In the genomic region with DNA sequence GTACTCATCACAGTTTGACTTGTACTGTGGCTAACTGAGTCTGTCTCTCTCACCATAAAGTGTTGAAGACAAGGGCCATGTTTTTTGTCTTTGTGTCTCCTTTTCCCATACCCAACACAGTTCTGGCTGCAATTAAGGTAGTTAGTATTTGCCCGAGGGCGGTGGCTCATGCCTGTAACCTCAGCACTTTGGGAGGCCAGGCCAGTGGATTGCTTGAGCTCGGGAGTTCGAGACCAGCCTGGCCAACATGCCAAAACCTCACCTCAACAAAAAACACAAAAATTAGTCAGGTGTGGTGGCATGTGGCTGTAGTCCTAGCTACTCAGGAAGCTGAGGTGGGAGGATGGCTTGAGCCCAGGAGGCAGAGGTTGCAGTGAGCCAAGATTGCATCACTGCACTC, we compare ENCODE assay signal across 15 cellular contexts. TPM values are rescaled to one million over a fixed set of nuclear protein-coding genes. Genes with fewer than 3 reads are reported as not detected.
DNase-seq lines count a peak whose midpoint lies in the region; ATAC-seq, FAIRE-seq and TF ChIP-seq lines count a peak whose summit lies in the region.
"Had no signal": no experiment of that assay in that cellular context is flagged by ENCODE, and none has a peak within 500 bp of the region (broad histone marks: within the 10 kb centered on the region; RNA-seq: fewer than 3 reads in every experiment).

No MANE protein-coding gene starts in this region.

- no TSS peak for BruUV-seq in K562 (replicated peaks; lab: Mats Ljungman, UMichigan)
- BruUV-seq in HepG2 (replicated peaks; lab: Mats Ljungman, UMichigan), result no TSS peak

- intact Hi-C loops in K562 (cut with micrococcal nuclease), result no loop called here
- intact Hi-C loops in HepG2 (cut with micrococcal nuclease; ENCODE audit: unreplicated experiment), result no loop called here

- H3K4me3 ChIP-seq in K562 (no peak overlapping the region), HepG2 (replicated peaks in 1 of 3; ENCODE audit: insufficient read depth in 1 of 3, low read depth in 2 of 3, low read length in 3 of 3) (no peak overlapping the region), tibial nerve (no peak overlapping the region)
- H3K4me3 ChIP-seq: BLaER1 treated with 17β-estradiol and CSF1 and Interleukin-3, amounts not matched to agents 10 nM and 100 nM; GM12878 had no signal

- H3K9me3 ChIP-seq in K562 (replicated peaks; ENCODE audit: control insufficient read depth, insufficient read depth, low read depth, low read length) (no peaks in the 10 kb centered on the region), HepG2 (ENCODE audit: low read length) (no peaks in the 10 kb centered on the region), tibial nerve (no peaks in the 10 kb centered on the region)
- H3K9me3 ChIP-seq: BLaER1 treated with 17β-estradiol and CSF1 and Interleukin-3, amounts not matched to agents 10 nM and 100 nM had no signal

- H3K4me1 ChIP-seq in K562 (replicated peaks in 1 of 2; ENCODE audit: control insufficient read depth in 2 of 2, insufficient read depth in 2 of 2, low read length in 2 of 2), result peaks cover 0 to 8% of the 10 kb centered on the region in 2 experiments; a peak in 3 of 5 replicates
- peaks cover 37% of the 10 kb centered on the region for H3K4me1 ChIP-seq in HepG2 (ENCODE audit: insufficient read depth, low read length)
- peaks cover 0 to 10% (median 0%) of the 10 kb centered on the region in 4 donors for H3K4me1 ChIP-seq in tibial nerve

- H3K4me2 ChIP-seq in K562 (ENCODE audit: insufficient read depth, low read length), result no peak overlapping the region
- H3K4me2 ChIP-seq in HepG2 (ENCODE audit: low read depth, low read length), result no peak overlapping the region
- H3K4me2 ChIP-seq: BLaER1 treated with 17β-estradiol and CSF1 and Interleukin-3, amounts not matched to agents 10 nM and 100 nM had no signal

- FAIRE-seq in K562 (lab: Jason Lieb, UNC), result no peak
- FAIRE-seq in HepG2 (lab: Jason Lieb, UNC), result no peak
- FAIRE-seq: GM12878, H1 had no signal

- TF ChIP-seq CTCF in K562 (IDR thresholded peaks at IDR 0.05 in 2 of 3, conservative IDR thresholded peaks at IDR 0.05 in 1 of 3; ENCODE audit: insufficient read depth in 2 of 3, low read depth in 1 of 3, low read length in 3 of 3) (no peak), HepG2 (CRISPR knock-in tag; IDR thresholded peaks at IDR 0.05) (no peak), tibial nerve (IDR thresholded peaks at IDR 0.05) (no peak)

- TF ChIP-seq RAD21 in K562 (CRISPR knock-in tag; conservative IDR thresholded peaks at IDR 0.05 in 1 of 2, IDR thresholded peaks at IDR 0.05 in 1 of 2) (no peak), HepG2 (CRISPR knock-in tag; IDR thresholded peaks at IDR 0.05) (no peak)

- in situ Hi-C loops in K562 (cut with MboI) (no loop called here), HepG2 (cut with HindIII; ENCODE audit: extremely low pct_ligation_motif_present, low pct_unique_long_range_greater_than_20kb) (loop anchor here (25.0 kb wide), 1 partner anchor 348 kb away; a partner anchor contains a TSS)

- peak overlapping the region; percentile 19 for H3K27ac Mint-ChIP-seq in activated naive CD8-positive, alpha-beta T cell treated with anti-CD3 and anti-CD28 coated beads, Interleukin-2, amount 10 ng/mL, durations not matched to agents 7 days and 5 days
- H3K27ac Mint-ChIP-seq in activated naive CD8-positive, alpha-beta T cell treated with anti-CD3 and anti-CD28 coated beads, Interleukin-2, amount 50 U/mL, for 24 hours, result no peak overlapping the region
- H3K27ac Mint-ChIP-seq: B cell; CD8-positive, alpha-beta T cell; H9 had no signal

- H3K4me1 Mint-ChIP-seq in activated naive CD8-positive, alpha-beta T cell treated with anti-CD3 and anti-CD28 coated beads, Interleukin-2, amount 10 ng/mL, durations not matched to agents 7 days and 5 days, result peaks cover 18% of the 10 kb centered on the region
- H3K4me1 Mint-ChIP-seq in activated naive CD8-positive, alpha-beta T cell treated with anti-CD3 and anti-CD28 coated beads, Interleukin-2, amount 50 U/mL, for 24 hours, result peaks cover 8% of the 10 kb centered on the region

- H3K27me3 ChIP-seq in K562 (ENCODE audit: control insufficient read depth in 2 of 2, insufficient read depth in 2 of 2, low read length in 2 of 2) (no peaks in the 10 kb centered on the region), HepG2 (ENCODE audit: control insufficient read depth in 1 of 2, insufficient read depth in 2 of 2, low read length in 2 of 2) (peaks cover 0 to 1% of the 10 kb centered on the region in 2 experiments; a peak in 1 of 5 replicates), tibial nerve (no peaks in the 10 kb centered on the region)
- H3K27me3 ChIP-seq: BLaER1 treated with 17β-estradiol and CSF1 and Interleukin-3, amounts not matched to agents 10 nM and 100 nM had no signal

- H3K79me2 ChIP-seq in K562 (ENCODE audit: control insufficient read depth, insufficient read depth, low read length), result no peaks in the 10 kb centered on the region
- no peaks in the 10 kb centered on the region for H3K79me2 ChIP-seq in HepG2 (ENCODE audit: insufficient read depth, low read length)

- H3K27me3 Mint-ChIP-seq in activated naive CD8-positive, alpha-beta T cell treated with anti-CD3 and anti-CD28 coated beads, Interleukin-2, amount 10 ng/mL, durations not matched to agents 7 days and 5 days, result peaks cover 5% of the 10 kb centered on the region
- no peaks in the 10 kb centered on the region for H3K27me3 Mint-ChIP-seq in activated naive CD8-positive, alpha-beta T cell treated with anti-CD3 and anti-CD28 coated beads, Interleukin-2, amount 50 U/mL, for 24 hours
- H3K27me3 Mint-ChIP-seq: B cell had no signal

- H3K36me3 ChIP-seq in K562 (ENCODE audit: control insufficient read depth, insufficient read depth, low read length), result no peaks in the 10 kb centered on the region
- H3K36me3 ChIP-seq in HepG2 (replicated peaks in 1 of 2; ENCODE audit: control insufficient read depth in 1 of 2, insufficient read depth in 2 of 2, low read length in 2 of 2), result no peaks in the 10 kb centered on the region
- no peaks in the 10 kb centered on the region for H3K36me3 ChIP-seq in tibial nerve
- H3K36me3 ChIP-seq: BLaER1 treated with 17β-estradiol and CSF1 and Interleukin-3, amounts not matched to agents 10 nM and 100 nM had no signal

- no peak overlapping the region for H3K4me3 Mint-ChIP-seq in activated naive CD8-positive, alpha-beta T cell treated with anti-CD3 and anti-CD28 coated beads, Interleukin-2, amount 10 ng/mL, durations not matched to agents 7 days and 5 days
- H3K4me3 Mint-ChIP-seq in activated naive CD8-positive, alpha-beta T cell treated with anti-CD3 and anti-CD28 coated beads, Interleukin-2, amount 50 U/mL, for 24 hours, result no peak overlapping the region
- H3K4me3 Mint-ChIP-seq: B cell; CD8-positive, alpha-beta T cell; H9 had no signal

- H3K9ac ChIP-seq in K562 (ENCODE audit: insufficient read depth in 1 of 2, low read depth in 2 of 2, low read length in 2 of 2) (no peak overlapping the region), HepG2 (ENCODE audit: insufficient read depth, low read depth, low read length) (no peak overlapping the region)
- H3K9ac ChIP-seq: BLaER1 treated with 17β-estradiol and CSF1 and Interleukin-3, amounts not matched to agents 10 nM and 100 nM had no signal

- no peak for TF ChIP-seq POLR2A in K562 (conservative IDR thresholded peaks at IDR 0.05)
- TF ChIP-seq POLR2A in HepG2 (IDR thresholded peaks at IDR 0.05; ENCODE audit: insufficient read depth in 1 of 2, low read depth in 2 of 2, low read length in 2 of 2), result no peak
- TF ChIP-seq POLR2A in tibial nerve (IDR thresholded peaks at IDR 0.05), result no peak

- 0 out of 2 replicates have a peak overlapping the region, but pooled peaks have one; percentile 23 for H2AFZ ChIP-seq in K562 (ENCODE audit: low read depth, low read length)
- H2AFZ ChIP-seq in HepG2 (ENCODE audit: low read length), result no peak overlapping the region

- H3K27ac ChIP-seq in K562 (ENCODE audit: extremely low read depth, low read depth, low read length) (no peak overlapping the region), HepG2 (ENCODE audit: extremely low read length, insufficient read depth, low read length) (no peak overlapping the region), tibial nerve (no peak overlapping the region)
- H3K27ac ChIP-seq: BLaER1 treated with 17β-estradiol and CSF1 and Interleukin-3, amounts not matched to agents 10 nM and 100 nM had no signal

- DNase-seq in activated naive CD8-positive, alpha-beta T cell treated with anti-CD3 and anti-CD28 coated beads, Interleukin-2, amount 10 ng/mL, durations not matched to agents 7 days and 5 days, result no peak
- no peak for DNase-seq in activated naive CD8-positive, alpha-beta T cell treated with anti-CD3 and anti-CD28 coated beads, Interleukin-2, amount 50 U/mL, for 24 hours
- no peak for DNase-seq in K562 (ENCODE audit: extremely low read depth in 1 of 4, low spot score in 3 of 4)
- no peak for DNase-seq in HepG2 (ENCODE audit: low spot score)
- no peak for DNase-seq in NCI-H226
- no peak for DNase-seq in tibial nerve (ENCODE audit: low spot score in 2 of 2)
- no peak for DNase-seq in NCI-H1417 (lab: John Stamatoyannopoulos, UW)
- DNase-seq: Calu3; CD8-positive, alpha-beta T cell; DMS79 treated with DMSO at 0.1 percent for 48 hours; H9 had no signal

- no peaks in the 10 kb centered on the region for H3K9me3 Mint-ChIP-seq in activated naive CD8-positive, alpha-beta T cell treated with anti-CD3 and anti-CD28 coated beads, Interleukin-2, amount 10 ng/mL, durations not matched to agents 7 days and 5 days
- H3K9me3 Mint-ChIP-seq in activated naive CD8-positive, alpha-beta T cell treated with anti-CD3 and anti-CD28 coated beads, Interleukin-2, amount 50 U/mL, for 24 hours, result no peaks in the 10 kb centered on the region
- H3K9me3 Mint-ChIP-seq: CD8-positive, alpha-beta T cell; H9 had no signal

- no peak for ATAC-seq in activated naive CD8-positive, alpha-beta T cell treated with anti-CD3 and anti-CD28 coated beads, Interleukin-2, amount 10 ng/mL, durations not matched to agents 7 days and 5 days (ENCODE audit: low read depth)
- no peak for ATAC-seq in activated naive CD8-positive, alpha-beta T cell treated with anti-CD3 and anti-CD28 coated beads, Interleukin-2, amount 50 U/mL, for 24 hours
- ATAC-seq in K562 (no peak), HepG2 (no peak)
- ATAC-seq: CD8-positive, alpha-beta T cell; GM12878 had no signal

- CTCF ChIA-PET in K562 (lab: Yijun Ruan, JAX; ENCODE audit: low intra/inter-chr PET ratio) (no interaction called here), HepG2 (lab: Yijun Ruan, JAX; ENCODE audit: low intra/inter-chr PET ratio, low total read pairs) (no interaction called here)

- no peaks in the 10 kb centered on the region for H3K36me3 Mint-ChIP-seq in activated naive CD8-positive, alpha-beta T cell treated with anti-CD3 and anti-CD28 coated beads, Interleukin-2, amount 10 ng/mL, durations not matched to agents 7 days and 5 days
- no peaks in the 10 kb centered on the region for H3K36me3 Mint-ChIP-seq in activated naive CD8-positive, alpha-beta T cell treated with anti-CD3 and anti-CD28 coated beads, Interleukin-2, amount 50 U/mL, for 24 hours (ENCODE audit: low read depth)
- H3K36me3 Mint-ChIP-seq: CD8-positive, alpha-beta T cell had no signal

- WGBS in K562 (ENCODE audit: insufficient coverage, low coverage, missing lambda C conversion rate), result 37% methylated on average over 4 of the region's 4 CpGs
- 55% methylated on average over 4 of the region's 4 CpGs for WGBS in HepG2 (ENCODE audit: low lambda C conversion rate)
- 93 to 99% methylated on average over 4 of the region's 4 CpGs for WGBS in tibial nerve, 2 donors

- TF ChIP-seq EP300 in K562 (IDR thresholded peaks at IDR 0.05; ENCODE audit: low read length) (no peak), HepG2 (IDR thresholded peaks at IDR 0.05; ENCODE audit: low read depth in 2 of 2, low read length in 2 of 2) (no peak), HepG2 (CRISPR knock-in tag; IDR thresholded peaks at IDR 0.05; ENCODE audit: borderline replicate concordance) (no peak), tibial nerve (IDR thresholded peaks at IDR 0.05) (no peak)

- POLR2A ChIA-PET in activated naive CD8-positive, alpha-beta T cell treated with anti-CD3 and anti-CD28 coated beads, Interleukin-2, amount 10 ng/mL, durations not matched to agents 7 days and 5 days (lab: Charles Lee), result interaction anchor here (0.9 kb wide), 1 partner anchor 29 kb away, joined by 3 read pairs; no protein-coding TSS in a partner anchor
- POLR2A ChIA-PET in K562 (lab: Yijun Ruan, JAX) (interaction anchor here (0.6 to 1.5 kb wide), 2 partner anchors 27 to 38 kb away, joined by 3 to 6 read pairs; no protein-coding TSS in a partner anchor), HepG2 (lab: Yijun Ruan, JAX) (no interaction called here)

- no peaks in the 10 kb centered on the region for H3K9me1 ChIP-seq in K562 (ENCODE audit: control insufficient read depth, insufficient read depth, low read length)

- H4K20me1 ChIP-seq in K562 (replicated peaks; ENCODE audit: control insufficient read depth, insufficient read depth, low read length), result no peaks in the 10 kb centered on the region
- no peaks in the 10 kb centered on the region for H4K20me1 ChIP-seq in HepG2 (ENCODE audit: insufficient read depth, low read length)
- H4K20me1 ChIP-seq: BLaER1 treated with 17β-estradiol and CSF1 and Interleukin-3, amounts not matched to agents 10 nM and 100 nM had no signal

RNA-seq across cellular contexts. Expression of a gene that starts 6.9 kb away (rescaled TPM):
- 10 to 100 TPM; 11.6 to 12.8 TPM for total RNA-seq in activated naive CD8-positive, alpha-beta T cell treated with anti-CD3 and anti-CD28 coated beads, Interleukin-2, amount 10 ng/mL, durations not matched to agents 7 days and 5 days
- 12.0 and 22.8 TPM in 2 replicates for total RNA-seq in K562 (2011; cell fraction: chromatin; rRNA removed; ENCODE audit: low replicate concordance)
- 10.4 and 12.0 TPM in 2 replicates for total RNA-seq in K562 (2011; cell fraction: nucleolus; rRNA removed)
- 8.7 and 9.9 TPM in 2 replicates for total RNA-seq in K562 (2011; cell fraction: nucleoplasm; rRNA removed)
- total RNA-seq in K562 (2014; rRNA removed) (3.3 and 5.9 TPM in 2 replicates), K562 (2014; rRNA removed; fragmentation: Illumina TruSeq; extraction: Trizol) (1.9 and 2.1 TPM in 2 replicates), K562 (2015; rRNA removed; fragmentation: Illumina TruSeq; extraction: Trizol) (1.6 and 1.8 TPM in 2 replicates), K562 (2021) (6.1 and 6.7 TPM in 2 replicates), HepG2 (2016; rRNA removed; fragmentation: Illumina TruSeq; extraction: Trizol) (3.4 and 3.6 TPM in 2 replicates), tibial nerve (10 to 100 TPM; 20.2 to 31.9 (median 22.8) TPM)
- polyA plus RNA-seq in K562 (2011; rRNA removed) (3.1 and 3.3 TPM in 2 replicates), K562 (2014; fragmentation: Illumina TruSeq; extraction: Trizol) (4.0 and 5.0 TPM in 2 replicates), K562 (2014; fragmentation: Nextera tagmentation; extraction: Ambion mirVana) (under 1 TPM; 0.69 to 0.88 TPM), K562 (2014; rRNA removed) (3.3 and 3.4 TPM in 2 replicates), HepG2 (2011; rRNA removed) (4.8 and 4.9 TPM in 2 replicates)
- polyA plus RNA-seq in K562 (2011; cell fraction: cytosol; rRNA removed), result 3.2 and 3.9 TPM in 2 replicates
- 2.2 and 3.3 TPM in 2 replicates for polyA plus RNA-seq in K562 (2011; cell fraction: nucleus; rRNA removed)
- polyA plus RNA-seq in K562 (2012), result 4.8 and 6.5 TPM in 2 replicates
- 3.7 and 6.1 TPM in 2 replicates for polyA minus RNA-seq in K562 (2011; rRNA and poly(A)+ RNA removed)
- polyA minus RNA-seq in K562 (2011; cell fraction: cytosol; rRNA and poly(A)+ RNA removed), result 4.3 and 4.5 TPM in 2 replicates
- polyA minus RNA-seq in K562 (2011; cell fraction: nucleus; rRNA and poly(A)+ RNA removed), result 4.4 and 7.3 TPM in 2 replicates
- total RNA-seq in HepG2 (2016; cell fraction: cytosol; rRNA removed; fragmentation: Illumina TruSeq; extraction: Trizol; ENCODE audit: low read depth), result 2.6 and 3.1 TPM in 2 replicates
- 3.3 and 4.2 TPM in 2 replicates for total RNA-seq in HepG2 (2016; cell fraction: insoluble cytoplasmic fraction; rRNA removed; fragmentation: Illumina TruSeq; extraction: Trizol)
- 6.0 and 7.0 TPM in 2 replicates for total RNA-seq in HepG2 (2016; cell fraction: membrane; rRNA removed; fragmentation: Illumina TruSeq; extraction: Trizol)
- total RNA-seq in HepG2 (2016; cell fraction: nucleus; rRNA removed; fragmentation: Illumina TruSeq; extraction: Trizol), result 3.7 TPM in 2 replicates
- polyA plus RNA-seq in HepG2 (2011; cell fraction: cytosol; rRNA removed), result 3.8 and 4.0 TPM in 2 replicates
- 3.6 and 4.6 TPM in 2 replicates for polyA plus RNA-seq in HepG2 (2011; cell fraction: nucleus; rRNA removed)
- polyA plus RNA-seq in HepG2 (2012), result 7.3 and 11.4 TPM in 2 replicates
- 2.1 and 2.7 TPM in 2 replicates for polyA plus RNA-seq in HepG2 (2016; cell fraction: cytosol; fragmentation: Illumina TruSeq; extraction: Trizol; ENCODE audit: low read depth)
- 3.7 and 4.9 TPM in 2 replicates for polyA plus RNA-seq in HepG2 (2016; cell fraction: insoluble cytoplasmic fraction; fragmentation: Illumina TruSeq; extraction: Trizol; ENCODE audit: low read depth)
- polyA plus RNA-seq in HepG2 (2016; cell fraction: membrane; fragmentation: Illumina TruSeq; extraction: Trizol; ENCODE audit: low read depth), result 6.1 and 6.3 TPM in 2 replicates
- polyA plus RNA-seq in HepG2 (2016; cell fraction: nucleus; fragmentation: Illumina TruSeq; extraction: Trizol; ENCODE audit: insufficient read depth, low read depth), result 4.6 and 4.7 TPM in 2 replicates
- 2.6 and 8.0 TPM in 2 replicates for polyA minus RNA-seq in HepG2 (2011; rRNA and poly(A)+ RNA removed; ENCODE audit: low replicate concordance)
- 3.7 and 5.7 TPM in 2 replicates for polyA minus RNA-seq in HepG2 (2011; cell fraction: cytosol; rRNA and poly(A)+ RNA removed)
- polyA minus RNA-seq in HepG2 (2011; cell fraction: nucleus; rRNA and poly(A)+ RNA removed), result 5.5 and 7.8 TPM in 2 replicates

RNA-seq across cellular contexts. Expression of a gene that starts 44.7 kb away (rescaled TPM):
- total RNA-seq in activated naive CD8-positive, alpha-beta T cell treated with anti-CD3 and anti-CD28 coated beads, Interleukin-2, amount 10 ng/mL, durations not matched to agents 7 days and 5 days, result 10 to 100 TPM; 88.0 to 89.7 TPM
- 50.3 and 59.4 TPM in 2 replicates for total RNA-seq in K562 (2011; cell fraction: chromatin; rRNA removed; ENCODE audit: low replicate concordance)
- total RNA-seq in K562 (2011; cell fraction: nucleolus; rRNA removed), result 56.7 and 62.9 TPM in 2 replicates
- total RNA-seq in K562 (2011; cell fraction: nucleoplasm; rRNA removed), result 57.3 and 84.3 TPM in 2 replicates
- total RNA-seq in K562 (2014; rRNA removed) (116 and 159 TPM in 2 replicates), K562 (2014; rRNA removed; fragmentation: Illumina TruSeq; extraction: Trizol) (149 and 158 TPM in 2 replicates), K562 (2015; rRNA removed; fragmentation: Illumina TruSeq; extraction: Trizol) (145 and 157 TPM in 2 replicates), K562 (2021) (166 and 176 TPM in 2 replicates), HepG2 (2016; rRNA removed; fragmentation: Illumina TruSeq; extraction: Trizol) (106 and 120 TPM in 2 replicates), tibial nerve (100 to 1,000 TPM; 133 to 196 (median 155) TPM)
- polyA plus RNA-seq in K562 (2011; rRNA removed) (96.0 and 147 TPM in 2 replicates), K562 (2014; fragmentation: Illumina TruSeq; extraction: Trizol) (134 and 214 TPM in 2 replicates), K562 (2014; fragmentation: Nextera tagmentation; extraction: Ambion mirVana) (10 to 100 TPM; 25.1 to 35.7 TPM), K562 (2014; rRNA removed) (148 and 197 TPM in 2 replicates), HepG2 (2011; rRNA removed) (39.0 and 48.2 TPM in 2 replicates)
- 49.4 and 88.1 TPM in 2 replicates for polyA plus RNA-seq in K562 (2011; cell fraction: cytosol; rRNA removed)
- polyA plus RNA-seq in K562 (2011; cell fraction: nucleus; rRNA removed), result 23.8 and 27.1 TPM in 2 replicates
- 104 and 127 TPM in 2 replicates for polyA plus RNA-seq in K562 (2012)
- 400 and 439 TPM in 2 replicates for polyA minus RNA-seq in K562 (2011; rRNA and poly(A)+ RNA removed)
- polyA minus RNA-seq in K562 (2011; cell fraction: cytosol; rRNA and poly(A)+ RNA removed), result 74.6 and 128 TPM in 2 replicates
- polyA minus RNA-seq in K562 (2011; cell fraction: nucleus; rRNA and poly(A)+ RNA removed), result 25.2 and 34.9 TPM in 2 replicates
- total RNA-seq in HepG2 (2016; cell fraction: cytosol; rRNA removed; fragmentation: Illumina TruSeq; extraction: Trizol; ENCODE audit: low read depth), result 19.3 and 24.2 TPM in 2 replicates
- total RNA-seq in HepG2 (2016; cell fraction: insoluble cytoplasmic fraction; rRNA removed; fragmentation: Illumina TruSeq; extraction: Trizol), result 113 and 116 TPM in 2 replicates
- 40.0 and 43.5 TPM in 2 replicates for total RNA-seq in HepG2 (2016; cell fraction: membrane; rRNA removed; fragmentation: Illumina TruSeq; extraction: Trizol)
- 72.2 and 76.5 TPM in 2 replicates for total RNA-seq in HepG2 (2016; cell fraction: nucleus; rRNA removed; fragmentation: Illumina TruSeq; extraction: Trizol)
- 33.3 and 40.9 TPM in 2 replicates for polyA plus RNA-seq in HepG2 (2011; cell fraction: cytosol; rRNA removed)
- 28.6 and 31.9 TPM in 2 replicates for polyA plus RNA-seq in HepG2 (2011; cell fraction: nucleus; rRNA removed)
- polyA plus RNA-seq in HepG2 (2012), result 98.5 and 102 TPM in 2 replicates
- 18.0 and 27.8 TPM in 2 replicates for polyA plus RNA-seq in HepG2 (2016; cell fraction: cytosol; fragmentation: Illumina TruSeq; extraction: Trizol; ENCODE audit: low read depth)
- polyA plus RNA-seq in HepG2 (2016; cell fraction: insoluble cytoplasmic fraction; fragmentation: Illumina TruSeq; extraction: Trizol; ENCODE audit: low read depth), result 113 and 118 TPM in 2 replicates
- polyA plus RNA-seq in HepG2 (2016; cell fraction: membrane; fragmentation: Illumina TruSeq; extraction: Trizol; ENCODE audit: low read depth), result 28.6 and 39.1 TPM in 2 replicates
- 112 and 122 TPM in 2 replicates for polyA plus RNA-seq in HepG2 (2016; cell fraction: nucleus; fragmentation: Illumina TruSeq; extraction: Trizol; ENCODE audit: insufficient read depth, low read depth)
- 42.7 and 61.6 TPM in 2 replicates for polyA minus RNA-seq in HepG2 (2011; rRNA and poly(A)+ RNA removed; ENCODE audit: low replicate concordance)
- polyA minus RNA-seq in HepG2 (2011; cell fraction: cytosol; rRNA and poly(A)+ RNA removed), result 82.0 and 98.0 TPM in 2 replicates
- 46.1 and 55.2 TPM in 2 replicates for polyA minus RNA-seq in HepG2 (2011; cell fraction: nucleus; rRNA and poly(A)+ RNA removed)
